ENCODE assay signal across 9 cellular contexts in genomic region chr2:23669413-23670244, GRCh38.
DNase-seq lines count a peak whose midpoint lies in the region; ATAC-seq and TF ChIP-seq lines count a peak whose summit lies in the region.
"Had no signal": no experiment of that assay in that cellular context is flagged by ENCODE, and none has a peak within 500 bp of the region (broad histone marks: within the 10 kb centered on the region; RNA-seq: fewer than 3 reads in every experiment).

No MANE protein-coding gene starts in this region.

- ATAC-seq in lower lobe of right lung = peak; percentile 59 to 73
- ATAC-seq in upper lobe of right lung = peak; percentile 67
- no peak for ATAC-seq in GM21717 (IDR thresholded peaks at IDR 0.05; ENCODE audit: unreplicated experiment)
- ATAC-seq in HG02885 (IDR thresholded peaks at IDR 0.05; ENCODE audit: poor library complexity, unreplicated experiment) = no peak

- H3K27me3 ChIP-seq in lower lobe of right lung (ENCODE audit: low read depth) (no peaks in the 10 kb centered on the region), upper lobe of right lung (no peaks in the 10 kb centered on the region)

- no peak overlapping the region for H3K27ac ChIP-seq in lower lobe of right lung
- H3K27ac ChIP-seq in upper lobe of right lung = no peak overlapping the region
- H3K27ac ChIP-seq: KMS-11 had no signal

- H3K4me1 ChIP-seq in lower lobe of right lung = no peaks in the 10 kb centered on the region
- no peaks in the 10 kb centered on the region for H3K4me1 ChIP-seq in upper lobe of right lung

- H3K9me3 ChIP-seq in lower lobe of right lung (no peaks in the 10 kb centered on the region), upper lobe of right lung (no peaks in the 10 kb centered on the region)

- TF ChIP-seq CTCF in epithelial cell of proximal tubule (conservative IDR thresholded peaks at IDR 0.05; ENCODE audit: low read depth, low read length) = no peak
- TF ChIP-seq CTCF in lower lobe of right lung (IDR thresholded peaks at IDR 0.05) = no peak
- TF ChIP-seq CTCF in upper lobe of right lung (IDR thresholded peaks at IDR 0.05) = no peak

- H3K4me3 ChIP-seq in epithelial cell of proximal tubule (ENCODE audit: low read depth, low read length) = peak overlapping the region; percentile 46
- no peak overlapping the region for H3K4me3 ChIP-seq in lower lobe of right lung
- H3K4me3 ChIP-seq in upper lobe of right lung = no peak overlapping the region

- DNase-seq in NCI-H2196 (lab: John Stamatoyannopoulos, UW; ENCODE audit: unreplicated experiment) = peak; percentile 77
- peak; percentile 78 for DNase-seq in epithelial cell of proximal tubule (ENCODE audit: low read depth)
- peak; percentile 74 for DNase-seq in lower lobe of right lung
- peak; percentile 80 for DNase-seq in upper lobe of right lung
- DNase-seq in NCI-H146 treated with DMSO at 0.1 percent for 48 hours (lab: John Stamatoyannopoulos, UW; ENCODE audit: unreplicated experiment) = no peak
- DNase-seq: activated naive CD4-positive, alpha-beta T cell treated with anti-CD3 and anti-CD28 coated beads, Interleukin-2, amount 50 U/mL, for 16 hours had no signal

- intact Hi-C loops in lower lobe of right lung (cut with DNase I) = no loop called here
- intact Hi-C loops in upper lobe of right lung (cut with DNase I) = no loop called here

- H3K36me3 ChIP-seq in lower lobe of right lung (no peaks in the 10 kb centered on the region), upper lobe of right lung (no peaks in the 10 kb centered on the region)

Comparison
In these comparisons a context has a peak if more than half of its experiments do, and no peak if none do; other contexts are left out.
1. ATAC-seq: peak in lower lobe of right lung (2 of 2) and upper lobe of right lung (single experiment); none in GM21717 (single experiment) and HG02885 (single experiment).